ENCODE assay signal across 1 cellular context in genomic region chr18:54919412-54919811, GRCh38.
TF ChIP-seq lines count a peak whose summit lies in the region.

No MANE protein-coding gene starts in this region.

TF ChIP-seq in SK-N-SH, 30 proteins besides CTCF, POLR2A, EP300 and RAD21 (continued from another document):
- TF ChIP-seq RCOR1 (IDR thresholded peaks at IDR 0.05; ENCODE audit: low read length) (peak; percentile 79; the same call in 1 of the 2 replicates), GATA2 (CRISPR knock-in tag; IDR thresholded peaks at IDR 0.05) (peak; percentile 80)
TF ChIP-seq in SK-N-SH: peak in this region for 4.
